21 cellular contexts compared by ENCODE assay signal in genomic region chr20:25188218-25188617, GRCh38.
"Had no signal": no experiment of that assay in that cellular context is flagged by ENCODE, and none has a peak within 500 bp of the region (broad histone marks: within the 10 kb centered on the region; RNA-seq: fewer than 3 reads in every experiment).

No MANE protein-coding gene starts in this region.

- ATAC-seq: activated T-cell treated with anti-CD3 and anti-CD28 coated beads, Interleukin-2, amount 50 U/mL, for 4 hours; PC-3; T-helper 17 cell had no signal

- H3K36me3 ChIP-seq: brain microvascular endothelial cell, MG63 had no signal

- H3K27me3 ChIP-seq: brain microvascular endothelial cell, MG63 had no signal

- DNase-seq: activated CD4-positive, alpha-beta memory T cell treated with anti-CD3 and anti-CD28 coated beads for 36 hours; activated CD4-positive, alpha-beta T cell treated with anti-CD3 and anti-CD28 coated beads, Interleukin-2, amount 10 ng/mL, durations not matched to agents 7 days and 5 days; activated CD4-positive, CD25-positive, alpha-beta regulatory T cell; activated CD8-positive, alpha-beta memory T cell treated with anti-CD3 and anti-CD28 coated beads for 24 hours; activated effector memory CD4-positive, alpha-beta T cell treated with anti-CD3 and anti-CD28 coated beads, Interleukin-2, amount 50 U/mL, for 16 hours; activated naive CD4-positive, alpha-beta T cell treated with anti-CD3 and anti-CD28 coated beads for 36 hours; activated T-cell treated with anti-CD3 and anti-CD28 coated beads, Interleukin-2, amount 50 U/mL, for 4 hours; brain microvascular endothelial cell; cerebellar nuclear complex; KG1; MG63; MV-4-11; NCI-H1092 treated with DMSO at 0.1 percent for 48 hours; NCI-H1417 treated with DMSO at 0.1 percent for 48 hours; NCI-H1694; NCI-H2029 treated with DMSO at 0.1 percent for 48 hours; NCI-H510A treated with DMSO at 0.1 percent for 48 hours; PC-3; SIG-M5; T-helper 17 cell had no signal

- H3K4me3 ChIP-seq: MG63 had no signal

- H3K27ac ChIP-seq: brain microvascular endothelial cell, VCaP had no signal
